13 cellular contexts compared by ENCODE assay signal in the genomic region with DNA sequence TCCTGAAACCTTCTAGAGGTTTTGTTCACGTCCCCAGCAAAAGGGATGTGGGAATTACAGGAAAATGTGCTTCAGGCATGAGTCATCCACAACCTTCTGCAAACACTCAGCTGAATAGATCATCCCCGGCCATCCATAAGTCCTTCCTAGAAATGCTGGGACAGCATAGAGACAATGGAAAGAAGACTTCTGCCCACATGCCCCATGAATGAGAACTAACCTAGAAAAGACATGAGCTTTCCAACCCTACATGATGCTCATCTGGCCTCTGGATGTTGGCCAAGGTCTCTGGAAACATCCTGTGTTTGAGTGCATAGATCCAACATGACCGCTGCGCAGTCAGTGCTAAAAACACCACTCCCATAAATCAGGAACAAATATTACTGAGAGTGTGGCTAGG.
A peak's percentile ranks its signal among the peaks of the same experiment; 100 is the strongest.
DNase-seq lines count a peak whose midpoint lies in the region; TF ChIP-seq lines count a peak whose summit lies in the region.
"Had no signal": no experiment of that assay in that cellular context is flagged by ENCODE, and none has a peak within 500 bp of the region (broad histone marks: within the 10 kb centered on the region; RNA-seq: fewer than 3 reads in every experiment).

No MANE protein-coding gene starts in this region.

- intact Hi-C loops in spleen (cut with DNase I; ENCODE audit: low total_unique reads), result no loop called here

- H3K27ac ChIP-seq in spleen, result peak overlapping the region in 7 of 8 donors; percentile 29 to 81 (median 63)
- no peak overlapping the region for H3K27ac ChIP-seq in suprapubic skin
- H3K27ac ChIP-seq: esophagus squamous epithelium, testis had no signal

- peaks cover 0 to 13% (median 2%) of the 10 kb centered on the region in 6 donors for H3K4me1 ChIP-seq in spleen
- no peaks in the 10 kb centered on the region for H3K4me1 ChIP-seq in suprapubic skin
- H3K4me1 ChIP-seq: testis had no signal

- no peak for TF ChIP-seq CTCF in fibroblast of mammary gland (conservative IDR thresholded peaks at IDR 0.05; ENCODE audit: control insufficient read depth, insufficient read depth, low read depth, low read length)
- no peak for TF ChIP-seq CTCF in spleen (IDR thresholded peaks at IDR 0.05 in 8 of 11, conservative IDR thresholded peaks at IDR 0.05 in 3 of 11)
- TF ChIP-seq CTCF in suprapubic skin (IDR thresholded peaks at IDR 0.05), result no peak

- H3K36me3 ChIP-seq in spleen (no peaks in the 10 kb centered on the region), suprapubic skin (no peaks in the 10 kb centered on the region)
- H3K36me3 ChIP-seq: esophagus squamous epithelium had no signal

- TF ChIP-seq POLR2A in spleen (IDR thresholded peaks at IDR 0.05), result no peak
- no peak for TF ChIP-seq POLR2A in suprapubic skin (IDR thresholded peaks at IDR 0.05)

- H3K4me3 ChIP-seq in fibroblast of mammary gland (ENCODE audit: control insufficient read depth, low read depth, low read length), result no peak overlapping the region
- H3K4me3 ChIP-seq in spleen, result no peak overlapping the region
- H3K4me3 ChIP-seq in suprapubic skin, result no peak overlapping the region
- H3K4me3 ChIP-seq: esophagus squamous epithelium, testis had no signal

- WGBS in spleen, 5 donors, result 37 to 57% (median 55%) methylated on average over 4 of the region's 4 CpGs
- WGBS in suprapubic skin, result 58% methylated on average over 4 of the region's 4 CpGs

- H3K27me3 ChIP-seq in spleen (replicated peaks in 1 of 7), result no peaks in the 10 kb centered on the region
- no peaks in the 10 kb centered on the region for H3K27me3 ChIP-seq in suprapubic skin
- H3K27me3 ChIP-seq: esophagus squamous epithelium, testis had no signal

- peak; percentile 83 for DNase-seq in GM03348 (ENCODE audit: low spot score)
- DNase-seq in RKO (ENCODE audit: low spot score), result peak; percentile 18
- DNase-seq in fibroblast of mammary gland (ENCODE audit: low read depth), result peak; percentile 62
- DNase-seq in spleen, result no peak
- no peak for DNase-seq in suprapubic skin (ENCODE audit: low spot score in 2 of 2)
- DNase-seq in HT-29 (ENCODE audit: low spot score), result no peak
- DNase-seq in UCSD-AML1 (lab: John Stamatoyannopoulos, UW; ENCODE audit: unreplicated experiment), result no peak
- DNase-seq: activated CD4-positive, alpha-beta T cell treated with anti-CD3 and anti-CD28 coated beads for 4 hours; esophagus squamous epithelium; KBM-7; natural killer cell; NCI-H2081; testis had no signal

- TF ChIP-seq EP300 in suprapubic skin (IDR thresholded peaks at IDR 0.05), result no peak

- no peaks in the 10 kb centered on the region for H3K9me3 ChIP-seq in spleen
- H3K9me3 ChIP-seq in suprapubic skin, result no peaks in the 10 kb centered on the region
- H3K9me3 ChIP-seq: esophagus squamous epithelium, testis had no signal

Comparison
In these comparisons a context has a peak if more than half of its experiments do, and no peak if none do; other contexts are left out.
1. DNase-seq: peak in GM03348 (single experiment), RKO (single experiment) and fibroblast of mammary gland (single experiment); none in spleen (single experiment), suprapubic skin (0 of 2), HT-29 (single experiment) and UCSD-AML1 (single experiment).